Comparison of ENCODE assay signal across 12 cellular contexts in the genomic region with DNA sequence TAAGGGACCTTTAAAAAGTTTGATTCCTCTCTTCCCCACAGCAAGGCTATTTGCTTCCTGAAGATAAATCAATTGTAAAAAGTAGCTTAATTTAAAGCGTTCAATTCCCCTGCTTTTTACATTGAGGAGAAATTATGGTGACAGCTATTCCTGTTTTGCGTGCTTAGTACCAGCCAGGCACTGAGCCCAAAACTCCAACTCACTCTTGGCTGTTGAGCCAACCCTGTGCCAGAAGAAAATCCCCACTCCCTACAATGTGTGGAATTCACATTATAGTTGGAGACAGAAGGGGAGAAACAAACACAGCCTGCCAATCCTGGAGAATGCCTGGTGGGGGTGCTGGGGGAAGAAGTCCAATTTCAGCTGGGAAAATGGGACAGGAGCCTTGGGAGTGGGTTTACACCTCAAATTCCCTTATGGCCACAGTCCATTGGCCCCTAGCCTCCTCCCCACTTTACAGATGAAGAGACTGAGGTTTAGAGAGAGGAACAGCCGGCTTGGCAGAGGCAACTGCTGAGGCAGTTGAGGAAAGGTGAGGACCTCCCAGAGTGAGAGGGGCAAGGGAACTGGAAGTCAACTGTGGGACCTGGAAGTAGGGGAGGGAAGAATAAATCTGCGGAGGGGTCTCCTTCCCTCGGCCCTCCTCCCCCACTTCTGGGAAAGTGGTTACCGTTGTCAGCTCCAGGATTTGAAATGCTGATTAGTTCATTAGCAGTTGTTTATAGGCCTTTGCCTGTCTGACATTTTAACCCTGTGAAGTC. TPM values are rescaled to one million over a fixed set of nuclear protein-coding genes. Genes with fewer than 3 reads are reported as not detected.
DNase-seq lines count a peak whose midpoint lies in the region; ATAC-seq and TF ChIP-seq lines count a peak whose summit lies in the region.
"Had no signal": no experiment of that assay in that cellular context is flagged by ENCODE, and none has a peak within 500 bp of the region (broad histone marks: within the 10 kb centered on the region; RNA-seq: fewer than 3 reads in every experiment).

No MANE protein-coding gene starts in this region.

- H3K9me3 ChIP-seq in MG63 (no peaks in the 10 kb centered on the region), esophagus (ENCODE audit: control insufficient read depth in 2 of 2, insufficient read depth in 1 of 2, low read depth in 1 of 2, low read length in 1 of 2) (no peaks in the 10 kb centered on the region), PC-3 (ENCODE audit: low read length) (no peaks in the 10 kb centered on the region)

- H3K27ac Mint-ChIP-seq in nephron: peak overlapping the region in 2 of 3 experiments; percentile 6 to 55

- peaks cover 3% of the 10 kb centered on the region for H3K27me3 Mint-ChIP-seq in nephron (ENCODE audit: low read depth)
- peaks cover 2% of the 10 kb centered on the region for H3K27me3 Mint-ChIP-seq in activated T-cell treated with anti-CD3 and anti-CD28 coated beads, Interleukin-2, amount 50 U/mL, for 4 hours (ENCODE audit: low read depth)

- TF ChIP-seq CTCF in nephron (IDR thresholded peaks at IDR 0.05; ENCODE audit: unreplicated experiment in 3 of 3) (no peak), PC-3 (conservative IDR thresholded peaks at IDR 0.05; ENCODE audit: low read depth, low read length) (no peak)

- no peak overlapping the region for H3K9ac ChIP-seq in PC-3 (ENCODE audit: low read length)

- CTCF ChIA-PET in PC-3 (lab: Charles Lee): no interaction called here

- no peak overlapping the region for H3K4me2 ChIP-seq in PC-3 (ENCODE audit: low read length)

- H3K79me2 ChIP-seq in PC-3 (ENCODE audit: low read length): peaks cover 77% of the 10 kb centered on the region

- ATAC-seq in HG03442 (IDR thresholded peaks at IDR 0.05; ENCODE audit: unreplicated experiment) (no peak), PC-3 (no peak), HG02588 (IDR thresholded peaks at IDR 0.05; ENCODE audit: unreplicated experiment) (no peak)
- no peak for ATAC-seq in activated T-cell treated with anti-CD3 and anti-CD28 coated beads, Interleukin-2, amount 50 U/mL, for 4 hours

- H3K4me1 Mint-ChIP-seq in nephron: peaks cover 29% of the 10 kb centered on the region
- peaks cover 23% of the 10 kb centered on the region for H3K4me1 Mint-ChIP-seq in activated T-cell treated with anti-CD3 and anti-CD28 coated beads, Interleukin-2, amount 50 U/mL, for 4 hours (ENCODE audit: low read depth)

- 43 to 44% methylated on average over 6 of the region's 6 CpGs for WGBS in esophagus, 2 donors

- POLR2A ChIA-PET in PC-3 (lab: Charles Lee; ENCODE audit: unreplicated experiment): no interaction called here

- H3K4me3 ChIP-seq in MG63: no peak overlapping the region
- H3K4me3 ChIP-seq in esophagus (ENCODE audit: low read depth in 1 of 2, low read length in 2 of 2): no peak overlapping the region
- no peak overlapping the region for H3K4me3 ChIP-seq in PC-3 (ENCODE audit: low read length)

- no peaks in the 10 kb centered on the region for H3K36me3 Mint-ChIP-seq in nephron (ENCODE audit: low read depth)
- H3K36me3 Mint-ChIP-seq in activated T-cell treated with anti-CD3 and anti-CD28 coated beads, Interleukin-2, amount 50 U/mL, for 4 hours (ENCODE audit: insufficient read depth): no peaks in the 10 kb centered on the region

- intact Hi-C loops in PC-3 (cut with micrococcal nuclease): no loop called here

- no peaks in the 10 kb centered on the region for H3K9me2 ChIP-seq in PC-3 (replicated peaks; ENCODE audit: low read length)

- no peak overlapping the region for H2AFZ ChIP-seq in PC-3 (ENCODE audit: low read length)

- no peaks in the 10 kb centered on the region for H3F3A ChIP-seq in PC-3 (ENCODE audit: low read length, unreplicated experiment)

- DNase-seq in Ammon's horn (ENCODE audit: low spot score) (peak; percentile 67), MG63 (peak; percentile 81), PC-3 (no peak)
- DNase-seq in activated T-cell treated with anti-CD3 and anti-CD28 coated beads, Interleukin-2, amount 50 U/mL, for 4 hours: no peak
- DNase-seq: activated CD4-positive, CD25-positive, alpha-beta regulatory T cell treated with anti-CD3 and anti-CD28 coated beads, Interleukin-2, amount 50 U/mL, for 72 hours; NCI-H1694 treated with DMSO at 0.1 percent for 48 hours had no signal

- H3K27me3 ChIP-seq in MG63: no peaks in the 10 kb centered on the region
- no peaks in the 10 kb centered on the region for H3K27me3 ChIP-seq in esophagus (ENCODE audit: control insufficient read depth in 1 of 2, insufficient read depth in 2 of 2, low read length in 2 of 2)
- no peaks in the 10 kb centered on the region for H3K27me3 ChIP-seq in PC-3 (ENCODE audit: low read length)

- no peaks in the 10 kb centered on the region for H4K20me1 ChIP-seq in PC-3 (ENCODE audit: low read length)

- H3K4me1 ChIP-seq in esophagus (ENCODE audit: control insufficient read depth in 2 of 2, insufficient read depth in 2 of 2, low read length in 1 of 2): peaks cover 5 to 20% of the 10 kb centered on the region in 2 donors
- H3K4me1 ChIP-seq in PC-3 (ENCODE audit: insufficient read depth, low read length): peaks cover 19% of the 10 kb centered on the region

- BruUV-seq in PC-3 (replicated peaks; lab: Mats Ljungman, UMichigan): no TSS peak

- H3K36me3 ChIP-seq in MG63 (no peaks in the 10 kb centered on the region), esophagus (ENCODE audit: control insufficient read depth in 2 of 2, insufficient read depth in 2 of 2, low read length in 1 of 2) (peaks cover 0 to 5% of the 10 kb centered on the region in 2 donors), PC-3 (ENCODE audit: low read depth, low read length) (peaks cover 9% of the 10 kb centered on the region; the same call in 1 of the 2 replicates)

- H3K27ac ChIP-seq in esophagus (ENCODE audit: low read depth in 2 of 2, low read length in 1 of 2) (peak overlapping the region; percentile 15 to 33), PC-3 (ENCODE audit: low read length) (no peak overlapping the region)

- peak overlapping the region in 1 of 3 experiments; percentile 43 for H3K4me3 Mint-ChIP-seq in nephron
- H3K4me3 Mint-ChIP-seq in activated T-cell treated with anti-CD3 and anti-CD28 coated beads, Interleukin-2, amount 50 U/mL, for 4 hours: no peak overlapping the region

- no peaks in the 10 kb centered on the region for H3K9me3 Mint-ChIP-seq in nephron
- H3K9me3 Mint-ChIP-seq in activated T-cell treated with anti-CD3 and anti-CD28 coated beads, Interleukin-2, amount 50 U/mL, for 4 hours: no peaks in the 10 kb centered on the region

RNA-seq across cellular contexts. Expression of a gene that starts 26.1 kb away (rescaled TPM):
- total RNA-seq in MG63 (2014; rRNA removed; shearing (Covaris generic); ENCODE audit: low replicate concordance): not detected in 2 replicates
- polyA plus RNA-seq in esophagus: 10 to 100 TPM; 92.0 to 96.6 TPM
- 100 and 124 TPM in 2 replicates for total RNA-seq in PC-3 (2014; rRNA removed)
- 1 to 10 TPM in 2 of 3 donors, under 1 TPM in 1; 0.71 to 1.8 (median 1.3) TPM for total RNA-seq in activated T-cell treated with anti-CD3 and anti-CD28 coated beads, Interleukin-2, amount 50 U/mL, for 4 hours
- total RNA-seq: fibroblast of lung, HT1080 had no signal

Comparison
In these comparisons a context has a peak if more than half of its experiments do, and no peak if none do; other contexts are left out.
1. DNase-seq: peak in Ammon's horn (single experiment) and MG63 (single experiment); none in PC-3 (single experiment) and activated T-cell treated with anti-CD3 and anti-CD28 coated beads, Interleukin-2, amount 50 U/mL, for 4 hours (single experiment).
2. RNA of a gene that starts 26.1 kb away (total RNA-seq): 100 to 124 TPM in PC-3; 0.71 to 1.8 TPM in activated T-cell treated with anti-CD3 and anti-CD28 coated beads, Interleukin-2, amount 50 U/mL, for 4 hours and not detected in MG63; every median in the first group is over 10 times any median in the second.